24 cellular contexts compared by ENCODE assay signal in the genomic region with DNA sequence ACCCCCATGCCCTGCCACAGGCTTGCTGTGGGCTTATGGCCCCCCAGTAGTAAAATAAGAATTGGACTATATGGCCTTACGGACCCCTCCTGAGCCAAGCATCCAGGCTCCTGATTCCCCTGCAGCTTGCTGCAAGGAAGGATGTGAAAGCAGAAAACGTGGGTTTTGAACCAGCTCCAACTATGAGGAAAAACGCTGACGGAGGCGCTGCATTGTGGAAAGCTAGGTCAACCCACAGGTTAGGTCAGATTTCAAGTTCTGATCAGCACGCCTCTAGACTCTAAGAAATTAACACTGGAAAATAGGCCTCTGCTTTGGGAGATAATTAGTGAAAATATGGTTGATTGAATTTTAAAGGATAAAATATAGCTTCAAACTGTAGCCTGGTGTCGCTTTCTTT.
"Had no signal": no experiment of that assay in that cellular context is flagged by ENCODE, and none has a peak within 500 bp of the region (broad histone marks: within the 10 kb centered on the region; RNA-seq: fewer than 3 reads in every experiment).

No MANE protein-coding gene starts in this region.

- H3K4me3 Mint-ChIP-seq: memory B cell; natural killer cell; stimulated activated naive CD8-positive, alpha-beta T cell treated with anti-CD3 and anti-CD28 coated beads, Interleukin-15, amount 100 ng/mL, for 72 hours had no signal

- H3K4me3 ChIP-seq: esophagus muscularis mucosa, gastroesophageal sphincter, heart left ventricle, hepatocyte, lung, pancreas, right lobe of liver, suprapubic skin, vagina had no signal

- H3K36me3 Mint-ChIP-seq: memory B cell, natural killer cell had no signal

- H3K27me3 ChIP-seq: esophagus muscularis mucosa, foreskin keratinocyte, gastroesophageal sphincter, hepatocyte, pancreas, right lobe of liver, suprapubic skin, vagina had no signal

- H3K9me3 ChIP-seq: esophagus muscularis mucosa, gastroesophageal sphincter, heart left ventricle, neutrophil, pancreas, right lobe of liver, suprapubic skin, vagina had no signal

- FAIRE-seq: endothelial cell of umbilical vein, kidney, pancreas, small intestine had no signal

- H3K4me2 ChIP-seq: hepatocyte had no signal

- H3K79me2 ChIP-seq: hepatocyte had no signal

- H3K4me1 Mint-ChIP-seq: memory B cell; natural killer cell; stimulated activated naive CD8-positive, alpha-beta T cell treated with anti-CD3 and anti-CD28 coated beads, Interleukin-15, amount 100 ng/mL, for 72 hours had no signal

- H3K27ac ChIP-seq: esophagus muscularis mucosa, foreskin keratinocyte, gastroesophageal sphincter, heart left ventricle, hepatocyte, neutrophil, pancreas, right lobe of liver, suprapubic skin, vagina had no signal

- H3K27ac Mint-ChIP-seq: memory B cell; natural killer cell; progenitor cell of endocrine pancreas; stimulated activated naive CD8-positive, alpha-beta T cell treated with anti-CD3 and anti-CD28 coated beads, Interleukin-15, amount 100 ng/mL, for 72 hours had no signal

- ATAC-seq: foreskin keratinocyte; gastroesophageal sphincter; heart left ventricle; left lobe of liver; natural killer cell; pancreas; right lobe of liver; stimulated activated naive CD8-positive, alpha-beta T cell treated with anti-CD3 and anti-CD28 coated beads, Interleukin-15, amount 100 ng/mL, for 72 hours had no signal

- H3K9me3 Mint-ChIP-seq: memory B cell; natural killer cell; stimulated activated naive CD8-positive, alpha-beta T cell treated with anti-CD3 and anti-CD28 coated beads, Interleukin-15, amount 100 ng/mL, for 72 hours had no signal

- H3K4me1 ChIP-seq: esophagus muscularis mucosa, foreskin keratinocyte, gastroesophageal sphincter, heart left ventricle, pancreas, right lobe of liver, vagina had no signal

- H2AFZ ChIP-seq: hepatocyte had no signal

- H3K36me3 ChIP-seq: esophagus muscularis mucosa, gastroesophageal sphincter, heart left ventricle, neutrophil, pancreas, right lobe of liver, suprapubic skin, vagina had no signal

- DNase-seq: cortex of kidney; effector CD4-positive, alpha-beta T cell; foreskin keratinocyte; heart left ventricle; kidney; natural killer cell; pancreas; right lobe of liver; small intestine; stimulated activated CD4-positive, alpha-beta T cell treated with anti-CD3 and anti-CD28 coated beads, Interleukin-15, amount 100 ng/mL, for 24 hours; stimulated activated CD4-positive, alpha-beta T cell treated with anti-CD3 and anti-CD28 coated beads, Interleukin-2, amount 100 ng/mL, for 48 hours; stimulated activated naive CD4-positive, alpha-beta T cell; stimulated activated naive CD8-positive, alpha-beta T cell treated with anti-CD3 and anti-CD28 coated beads, Interleukin-15, amount 100 ng/mL, for 72 hours had no signal
